In the genomic region with DNA sequence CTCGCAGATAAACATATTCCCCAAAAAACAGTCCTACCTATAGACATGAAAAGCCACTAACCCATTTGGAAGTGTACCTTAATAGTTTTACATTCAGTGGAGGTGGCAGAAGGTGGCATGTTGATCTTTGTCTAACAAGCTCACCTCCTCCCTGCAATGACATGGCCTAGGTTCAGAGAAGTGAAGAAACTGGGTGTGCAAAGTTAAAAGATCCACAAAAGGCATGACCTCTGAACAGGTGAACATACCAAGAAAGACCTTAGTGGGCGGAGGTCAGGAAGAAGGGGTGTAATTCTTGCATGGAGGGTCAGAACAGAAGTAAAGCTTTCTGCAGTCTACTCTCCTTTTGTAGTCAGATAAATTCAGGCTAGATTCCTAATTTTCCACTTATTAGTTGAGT, we compare ENCODE assay signal across 8 cellular contexts. TPM values are rescaled to one million over a fixed set of nuclear protein-coding genes. Genes with fewer than 3 reads are reported as not detected.
A peak's percentile ranks its signal among the peaks of the same experiment; 100 is the strongest.
DNase-seq lines count a peak whose midpoint lies in the region; ATAC-seq and TF ChIP-seq lines count a peak whose summit lies in the region.

No MANE protein-coding gene starts in this region.

- no peak for DNase-seq in activated T-cell treated with anti-CD3 and anti-CD28 coated beads, Interleukin-2, amount 50 U/mL, for 4 hours
- DNase-seq in activated T-cell treated with anti-CD3 and anti-CD28 coated beads for 4 hours (no peak), iPS DF 6.9 (ENCODE audit: low read depth, low spot score) (no peak), NCI-H2081 treated with DMSO at 0.1 percent for 48 hours (lab: John Stamatoyannopoulos, UW) (no peak)
- no peak for DNase-seq in stimulated activated naive B cell treated with anti-CD40 and anti-IgM and Interleukin-4, amounts not matched to agents 10 μg/mL and 1 μg/mL and 100 μg/mL, for 72 hours

- peaks cover 16% of the 10 kb centered on the region; the same call in 1 of the 2 replicates for H3K36me3 ChIP-seq in iPS DF 6.9 (ENCODE audit: control insufficient read depth, insufficient read depth, low read length)

- no peaks in the 10 kb centered on the region for H3K27me3 ChIP-seq in iPS DF 6.9 (ENCODE audit: control insufficient read depth, insufficient read depth, low read length)

- WGBS in iPS DF 6.9 (ENCODE audit: insufficient coverage, insufficient read length): no CpG with 5 or more reads among the region's 2 CpGs

- H3K27ac Mint-ChIP-seq in stimulated activated naive B cell treated with anti-CD40 and anti-IgM and Interleukin-4, amounts not matched to agents 10 μg/mL and 1 μg/mL and 100 μg/mL, for 72 hours: peak overlapping the region; percentile 100

- H3K4me3 ChIP-seq in iPS DF 6.9 (ENCODE audit: low read length): peak overlapping the region; percentile 81

- no peaks in the 10 kb centered on the region for H3K9me3 ChIP-seq in iPS DF 6.9 (ENCODE audit: control insufficient read depth, insufficient read depth, low read length)

- H3K27me3 Mint-ChIP-seq in activated T-cell treated with anti-CD3 and anti-CD28 coated beads, Interleukin-2, amount 50 U/mL, for 4 hours (ENCODE audit: low read depth): no peaks in the 10 kb centered on the region
- no peaks in the 10 kb centered on the region for H3K27me3 Mint-ChIP-seq in stimulated activated naive B cell treated with anti-CD40 and anti-IgM and Interleukin-4, amounts not matched to agents 10 μg/mL and 1 μg/mL and 100 μg/mL, for 72 hours

- H3K27ac ChIP-seq in VCaP (peak overlapping the region; percentile 90), iPS DF 6.9 (ENCODE audit: low read length) (no peak overlapping the region)

- H3K4me1 ChIP-seq in iPS DF 6.9 (ENCODE audit: control insufficient read depth, insufficient read depth, low read length): no peaks in the 10 kb centered on the region

- ATAC-seq in activated T-cell treated with anti-CD3 and anti-CD28 coated beads, Interleukin-2, amount 50 U/mL, for 4 hours: no peak
- ATAC-seq in stimulated activated naive B cell treated with anti-CD40 and anti-IgM and Interleukin-4, amounts not matched to agents 10 μg/mL and 1 μg/mL and 100 μg/mL, for 72 hours (replicated peaks): no peak
- ATAC-seq in HG03342 (IDR thresholded peaks at IDR 0.05; ENCODE audit: unreplicated experiment) (no peak), HG02588 (IDR thresholded peaks at IDR 0.05; ENCODE audit: unreplicated experiment) (no peak)

- H3K4me1 Mint-ChIP-seq in activated T-cell treated with anti-CD3 and anti-CD28 coated beads, Interleukin-2, amount 50 U/mL, for 4 hours (ENCODE audit: low read depth): peaks cover 28% of the 10 kb centered on the region
- H3K4me1 Mint-ChIP-seq in stimulated activated naive B cell treated with anti-CD40 and anti-IgM and Interleukin-4, amounts not matched to agents 10 μg/mL and 1 μg/mL and 100 μg/mL, for 72 hours: peaks cover 15 to 28% of the 10 kb centered on the region in 2 donors

- H3K36me3 Mint-ChIP-seq in activated T-cell treated with anti-CD3 and anti-CD28 coated beads, Interleukin-2, amount 50 U/mL, for 4 hours (ENCODE audit: insufficient read depth): peaks cover 24% of the 10 kb centered on the region
- peaks cover 14 to 21% of the 10 kb centered on the region in 2 donors for H3K36me3 Mint-ChIP-seq in stimulated activated naive B cell treated with anti-CD40 and anti-IgM and Interleukin-4, amounts not matched to agents 10 μg/mL and 1 μg/mL and 100 μg/mL, for 72 hours

- no peaks in the 10 kb centered on the region for H3K9me3 Mint-ChIP-seq in activated T-cell treated with anti-CD3 and anti-CD28 coated beads, Interleukin-2, amount 50 U/mL, for 4 hours
- H3K9me3 Mint-ChIP-seq in stimulated activated naive B cell treated with anti-CD40 and anti-IgM and Interleukin-4, amounts not matched to agents 10 μg/mL and 1 μg/mL and 100 μg/mL, for 72 hours: no peaks in the 10 kb centered on the region

- peak overlapping the region; percentile 99 for H3K4me3 Mint-ChIP-seq in activated T-cell treated with anti-CD3 and anti-CD28 coated beads, Interleukin-2, amount 50 U/mL, for 4 hours
- peak overlapping the region; percentile 100 for H3K4me3 Mint-ChIP-seq in stimulated activated naive B cell treated with anti-CD40 and anti-IgM and Interleukin-4, amounts not matched to agents 10 μg/mL and 1 μg/mL and 100 μg/mL, for 72 hours

- no peak for TF ChIP-seq CTCF in VCaP (conservative IDR thresholded peaks at IDR 0.05)

RNA-seq across cellular contexts. Expression of a gene that starts 0.8 kb away (rescaled TPM):
- 100 to 1,000 TPM; 233 to 265 (median 251) TPM for total RNA-seq in activated T-cell treated with anti-CD3 and anti-CD28 coated beads, Interleukin-2, amount 50 U/mL, for 4 hours
